In genomic region chr2:187782301-187782700, GRCh38 we compare ENCODE assay signal across 33 cellular contexts.
"Had no signal": no experiment of that assay in that cellular context is flagged by ENCODE, and none has a peak within 500 bp of the region (broad histone marks: within the 10 kb centered on the region; RNA-seq: fewer than 3 reads in every experiment).

No MANE protein-coding gene starts in this region.

- H3K9me3 ChIP-seq: adrenal gland, breast epithelium, colonic mucosa had no signal

- DNase-seq: activated CD4-positive, alpha-beta T cell treated with anti-CD3 and anti-CD28 coated beads for 1 hour; activated CD4-positive, alpha-beta T cell treated with anti-CD3 and anti-CD28 coated beads for 4 hours; activated CD4-positive, alpha-beta T cell treated with anti-CD3 and anti-CD28 coated beads, Interleukin-2, amount 50 U/mL, for 1 hour; activated CD4-positive, alpha-beta T cell treated with anti-CD3 and anti-CD28 coated beads, Interleukin-2, amount 50 U/mL, for 48 hours; activated CD8-positive, alpha-beta memory T cell treated with anti-CD3 and anti-CD28 coated beads for 24 hours; activated CD8-positive, alpha-beta T cell treated with anti-CD3 and anti-CD28 coated beads for 36 hours; activated effector memory CD4-positive, alpha-beta T cell treated with Interleukin-2 at 50 U/mL for 16 hours; activated gamma-delta T cell treated with Interleukin-2 at 50 U/mL for 16 hours; activated naive CD4-positive, alpha-beta T cell treated with Interleukin-2 at 50 U/mL for 16 hours; activated naive CD8-positive, alpha-beta T cell treated with anti-CD3 and anti-CD28 coated beads for 36 hours; activated naive CD8-positive, alpha-beta T cell treated with anti-CD3 and anti-CD28 coated beads, Interleukin-2, amount 50 U/mL, for 24 hours; activated T-cell treated with anti-CD3 and anti-CD28 coated beads, Interleukin-2, amount 50 U/mL, for 4 hours; adrenal gland; amygdala; aorta; central memory CD4-positive, alpha-beta T cell; cerebellar nuclear complex; colonic mucosa; effector memory CD4-positive, alpha-beta T cell; endodermal cell; foreskin fibroblast; head of caudate nucleus; T-helper 1 cell; T-helper 17 cell had no signal

- H3K27me3 ChIP-seq: adrenal gland, breast epithelium, cardiac muscle cell, colonic mucosa had no signal

- H3K9me3 Mint-ChIP-seq: activated CD8-positive, alpha-beta T cell treated with anti-CD3 and anti-CD28 coated beads for 36 hours; activated naive CD4-positive, alpha-beta T cell treated with anti-CD3 and anti-CD28 coated beads, Interleukin-2, amount 50 U/mL, for 24 hours; activated naive CD8-positive, alpha-beta T cell treated with anti-CD3 and anti-CD28 coated beads for 36 hours; activated T-helper 17 cell treated with anti-CD3 and anti-CD28 coated beads, Interleukin-2, amount 50 U/mL, for 72 hours had no signal

- H3K4me1 ChIP-seq: adrenal gland, breast epithelium, colonic mucosa had no signal

- H3K27me3 Mint-ChIP-seq: activated CD8-positive, alpha-beta T cell treated with anti-CD3 and anti-CD28 coated beads for 36 hours; activated naive CD4-positive, alpha-beta T cell treated with anti-CD3 and anti-CD28 coated beads, Interleukin-2, amount 50 U/mL, for 24 hours; activated naive CD8-positive, alpha-beta T cell treated with anti-CD3 and anti-CD28 coated beads for 36 hours; activated naive CD8-positive, alpha-beta T cell treated with anti-CD3 and anti-CD28 coated beads, Interleukin-2, amount 50 U/mL, for 24 hours; activated T-helper 17 cell treated with anti-CD3 and anti-CD28 coated beads, Interleukin-2, amount 50 U/mL, for 72 hours; T-helper 17 cell had no signal

- H3K4me1 Mint-ChIP-seq: activated naive CD4-positive, alpha-beta T cell treated with anti-CD3 and anti-CD28 coated beads, Interleukin-2, amount 50 U/mL, for 24 hours; activated naive CD8-positive, alpha-beta T cell treated with anti-CD3 and anti-CD28 coated beads for 36 hours; activated naive CD8-positive, alpha-beta T cell treated with anti-CD3 and anti-CD28 coated beads, Interleukin-2, amount 50 U/mL, for 24 hours; activated T-helper 17 cell treated with anti-CD3 and anti-CD28 coated beads, Interleukin-2, amount 50 U/mL, for 72 hours; brain; T-helper 17 cell had no signal

- FAIRE-seq: frontal cortex had no signal

- ATAC-seq: activated CD8-positive, alpha-beta T cell treated with anti-CD3 and anti-CD28 coated beads for 36 hours; activated naive CD8-positive, alpha-beta T cell treated with anti-CD3 and anti-CD28 coated beads, Interleukin-2, amount 50 U/mL, for 24 hours; activated T-cell treated with anti-CD3 and anti-CD28 coated beads, Interleukin-2, amount 50 U/mL, for 4 hours; activated T-helper 17 cell treated with anti-CD3 and anti-CD28 coated beads, Interleukin-2, amount 50 U/mL, for 72 hours; esophagus mucosa; T-helper 17 cell; WTC11 had no signal

- H3K36me3 ChIP-seq: adrenal gland, breast epithelium, cardiac muscle cell, colonic mucosa had no signal

- H3K36me3 Mint-ChIP-seq: activated naive CD4-positive, alpha-beta T cell treated with anti-CD3 and anti-CD28 coated beads, Interleukin-2, amount 50 U/mL, for 24 hours; activated naive CD8-positive, alpha-beta T cell treated with anti-CD3 and anti-CD28 coated beads for 36 hours; brain; WTC11 had no signal

- H3K4me3 ChIP-seq: adrenal gland, breast epithelium, cardiac muscle cell, colonic mucosa had no signal

- H3K4me3 Mint-ChIP-seq: activated CD8-positive, alpha-beta T cell treated with anti-CD3 and anti-CD28 coated beads for 36 hours; activated naive CD4-positive, alpha-beta T cell treated with anti-CD3 and anti-CD28 coated beads, Interleukin-2, amount 50 U/mL, for 24 hours; activated naive CD8-positive, alpha-beta T cell treated with anti-CD3 and anti-CD28 coated beads for 36 hours; activated naive CD8-positive, alpha-beta T cell treated with anti-CD3 and anti-CD28 coated beads, Interleukin-2, amount 50 U/mL, for 24 hours; activated T-cell treated with anti-CD3 and anti-CD28 coated beads, Interleukin-2, amount 50 U/mL, for 4 hours; activated T-helper 17 cell treated with anti-CD3 and anti-CD28 coated beads, Interleukin-2, amount 50 U/mL, for 72 hours; brain; endodermal cell; T-helper 17 cell; WTC11 had no signal

- H3K27ac Mint-ChIP-seq: activated CD8-positive, alpha-beta T cell treated with anti-CD3 and anti-CD28 coated beads for 36 hours; activated naive CD4-positive, alpha-beta T cell treated with anti-CD3 and anti-CD28 coated beads, Interleukin-2, amount 50 U/mL, for 24 hours; activated naive CD8-positive, alpha-beta T cell treated with anti-CD3 and anti-CD28 coated beads for 36 hours; activated naive CD8-positive, alpha-beta T cell treated with anti-CD3 and anti-CD28 coated beads, Interleukin-2, amount 50 U/mL, for 24 hours; activated T-helper 17 cell treated with anti-CD3 and anti-CD28 coated beads, Interleukin-2, amount 50 U/mL, for 72 hours; brain; endodermal cell; T-helper 17 cell; WTC11 had no signal

- H3K27ac ChIP-seq: adrenal gland, breast epithelium, cardiac muscle cell, colonic mucosa, VCaP had no signal
